ENCODE assay signal across 1 cellular context in genomic region chr1:2236695-2237677, GRCh38.
TF ChIP-seq lines count a peak whose summit lies in the region.

No MANE protein-coding gene starts in this region.

TF ChIP-seq in HepG2, 621 proteins besides CTCF, POLR2A, EP300 and RAD21:
- peak; percentile 29; the same call in 1 of the 2 replicates for TF ChIP-seq RBFOX2 (IDR thresholded peaks at IDR 0.05; ENCODE audit: low read depth, low read length)
- TF ChIP-seq ZNF263 (CRISPR knock-in tag; IDR thresholded peaks at IDR 0.05) = peak; percentile 90
- 0 out of 2 replicates have a peak, but pooled peaks have one; percentile 20 for TF ChIP-seq CENPT (CRISPR knock-in tag; IDR thresholded peaks at IDR 0.05; ENCODE audit: low read depth)
- TF ChIP-seq ZNF761 (CRISPR knock-in tag; conservative IDR thresholded peaks at IDR 0.05) = no peak
- TF ChIP-seq ZBTB38 (CRISPR knock-in tag; IDR thresholded peaks at IDR 0.05) = 0 out of 2 replicates have a peak, but pooled peaks have one; percentile 22
- no peak for TF ChIP-seq SIN3A (IDR thresholded peaks at IDR 0.05; ENCODE audit: borderline replicate concordance, low read depth, low read length)
- TF ChIP-seq NFIC (IDR thresholded peaks at IDR 0.05; ENCODE audit: low read length) = no peak
- no peak for TF ChIP-seq SYNCRIP (IDR thresholded peaks at IDR 0.05; ENCODE audit: insufficient read depth, low read depth, low read length)
- TF ChIP-seq HNRNPL (IDR thresholded peaks at IDR 0.05; ENCODE audit: low read depth, low read length) = 0 out of 2 replicates have a peak, but pooled peaks have one; percentile 18
- peak; percentile 38; the same call in 1 of the 2 replicates for TF ChIP-seq AKAP8 (CRISPR knock-in tag; IDR thresholded peaks at IDR 0.05)
- TF ChIP-seq, protein P1, sequence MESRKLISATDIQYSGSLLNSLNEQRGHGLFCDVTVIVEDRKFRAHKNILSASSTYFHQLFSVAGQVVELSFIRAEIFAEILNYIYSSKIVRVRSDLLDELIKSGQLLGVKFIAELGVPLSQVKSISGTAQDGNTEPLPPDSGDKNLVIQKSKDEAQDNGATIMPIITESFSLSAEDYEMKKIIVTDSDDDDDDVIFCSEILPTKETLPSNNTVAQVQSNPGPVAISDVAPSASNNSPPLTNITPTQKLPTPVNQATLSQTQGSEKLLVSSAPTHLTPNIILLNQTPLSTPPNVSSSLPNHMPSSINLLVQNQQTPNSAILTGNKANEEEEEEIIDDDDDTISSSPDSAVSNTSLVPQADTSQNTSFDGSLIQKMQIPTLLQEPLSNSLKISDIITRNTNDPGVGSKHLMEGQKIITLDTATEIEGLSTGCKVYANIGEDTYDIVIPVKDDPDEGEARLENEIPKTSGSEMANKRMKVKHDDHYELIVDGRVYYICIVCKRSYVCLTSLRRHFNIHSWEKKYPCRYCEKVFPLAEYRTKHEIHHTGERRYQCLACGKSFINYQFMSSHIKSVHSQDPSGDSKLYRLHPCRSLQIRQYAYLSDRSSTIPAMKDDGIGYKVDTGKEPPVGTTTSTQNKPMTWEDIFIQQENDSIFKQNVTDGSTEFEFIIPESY (CRISPR knock-in tag; IDR thresholded peaks at IDR 0.05) = peak; percentile 81
